ENCODE assay signal across 24 cellular contexts in the genomic region with DNA sequence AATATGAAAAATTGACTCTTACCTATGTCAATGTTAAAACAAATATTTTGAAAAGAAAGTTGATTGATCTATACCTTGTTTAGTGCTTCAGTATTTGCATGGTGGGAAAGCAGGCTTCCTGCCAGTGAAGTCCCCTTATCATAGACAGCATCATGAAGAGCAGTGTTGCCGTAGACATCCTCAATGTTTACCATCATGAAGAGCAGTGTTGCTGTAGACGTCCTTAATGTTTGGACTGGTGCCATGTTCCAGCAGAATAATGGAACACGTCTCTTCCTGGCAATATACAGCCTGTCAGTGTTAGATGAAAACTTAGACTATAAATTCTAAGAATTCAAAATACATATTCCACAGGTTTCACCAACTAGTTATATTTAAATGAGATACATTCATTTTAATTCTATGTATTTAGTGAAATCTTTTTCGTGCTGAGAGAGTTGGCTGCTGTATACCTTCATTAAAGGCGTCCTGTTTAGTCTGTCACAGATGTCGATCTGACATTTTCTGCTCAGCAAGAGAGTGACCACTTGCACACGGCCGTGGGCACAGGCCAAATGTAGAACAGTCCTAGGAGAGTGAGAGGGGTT.
DNase-seq lines count a peak whose midpoint lies in the region; ATAC-seq lines count a peak whose summit lies in the region.
"Had no signal": no experiment of that assay in that cellular context is flagged by ENCODE, and none has a peak within 500 bp of the region (broad histone marks: within the 10 kb centered on the region; RNA-seq: fewer than 3 reads in every experiment).

No MANE protein-coding gene starts in this region.

- H4K8ac ChIP-seq in mesenchymal stem cell (ENCODE audit: low read length), result no peak overlapping the region

- H3K27ac ChIP-seq in mesenchymal stem cell (ENCODE audit: low read length, poor library complexity, severe bottlenecking), result no peak overlapping the region
- H3K27ac ChIP-seq: body of pancreas, suprapubic skin, upper lobe of right lung had no signal

- no peak overlapping the region for H2BK120ac ChIP-seq in mesenchymal stem cell (ENCODE audit: low read depth, low read length)

- no peak overlapping the region for H3K4me3 ChIP-seq in mesenchymal stem cell (ENCODE audit: insufficient read depth in 1 of 2, low read depth in 1 of 2, low read length in 2 of 2)
- H3K4me3 ChIP-seq: body of pancreas, HAP-1, smooth muscle cell, suprapubic skin, upper lobe of right lung had no signal

- no peak overlapping the region for H2BK5ac ChIP-seq in mesenchymal stem cell (ENCODE audit: low read depth, low read length, poor library complexity, severe bottlenecking)

- no peak overlapping the region for H4K91ac ChIP-seq in mesenchymal stem cell (ENCODE audit: low read length)

- ATAC-seq in GM18511 (IDR thresholded peaks at IDR 0.05; ENCODE audit: unreplicated experiment), result no peak
- ATAC-seq in GM19324 (IDR thresholded peaks at IDR 0.05; ENCODE audit: low FRiP score, unreplicated experiment), result no peak
- ATAC-seq: activated CD8-positive, alpha-beta T cell treated with anti-CD3 and anti-CD28 coated beads for 36 hours; body of pancreas; naive thymus-derived CD8-positive, alpha-beta T cell; right cardiac atrium; upper lobe of right lung had no signal

- peak; percentile 19 for DNase-seq in NCI-H2196 (lab: John Stamatoyannopoulos, UW; ENCODE audit: unreplicated experiment)
- DNase-seq in NCI-H2196 treated with DMSO at 0.1 percent for 48 hours (lab: John Stamatoyannopoulos, UW; ENCODE audit: unreplicated experiment), result no peak
- DNase-seq in NCI-H2029 (lab: John Stamatoyannopoulos, UW), result peak; percentile 86
- peak; percentile 19 for DNase-seq in NCI-H69 (lab: John Stamatoyannopoulos, UW)
- DNase-seq in KG1 (lab: John Stamatoyannopoulos, UW), result no peak
- no peak for DNase-seq in mesenchymal stem cell
- DNase-seq: activated CD4-positive, alpha-beta T cell treated with anti-CD3 and anti-CD28 coated beads for 1 hour; activated CD8-positive, alpha-beta memory T cell treated with anti-CD3 and anti-CD28 coated beads, Interleukin-2, amount 50 U/mL, for 48 hours; activated CD8-positive, alpha-beta T cell treated with anti-CD3 and anti-CD28 coated beads for 36 hours; activated naive CD4-positive, alpha-beta T cell treated with anti-CD3 and anti-CD28 coated beads for 36 hours; body of pancreas; dermis blood vessel endothelial cell; endodermal cell; islet precursor cell; naive thymus-derived CD8-positive, alpha-beta T cell; NCI-H1930; right cardiac atrium; stimulated activated naive CD4-positive, alpha-beta T cell; upper lobe of right lung had no signal

- H3K9me3 ChIP-seq in mesenchymal stem cell (ENCODE audit: control insufficient read depth, low read length), result no peaks in the 10 kb centered on the region
- H3K9me3 ChIP-seq: body of pancreas, HAP-1, suprapubic skin, upper lobe of right lung had no signal

- H3K18ac ChIP-seq in mesenchymal stem cell (ENCODE audit: low read depth in 1 of 2, low read length in 2 of 2), result no peak overlapping the region

- peaks cover 26 to 85% of the 10 kb centered on the region in 2 experiments for H3K27me3 ChIP-seq in mesenchymal stem cell (ENCODE audit: control insufficient read depth in 1 of 2, insufficient read depth in 1 of 2, low read length in 2 of 2)

- H2BK15ac ChIP-seq in mesenchymal stem cell (ENCODE audit: low read depth, poor library complexity, severe bottlenecking), result no peak overlapping the region

- H3K23ac ChIP-seq in mesenchymal stem cell (ENCODE audit: low read length in 2 of 2), result no peak overlapping the region

- H2AFZ ChIP-seq in mesenchymal stem cell (ENCODE audit: low read depth, low read length), result no peak overlapping the region

- no peaks in the 10 kb centered on the region for H3K36me3 ChIP-seq in mesenchymal stem cell (ENCODE audit: control insufficient read depth in 1 of 2, insufficient read depth in 2 of 2, low read depth in 1 of 2, low read length in 2 of 2)
- H3K36me3 ChIP-seq: HAP-1, suprapubic skin, upper lobe of right lung had no signal

- H3K4me2 ChIP-seq in mesenchymal stem cell (ENCODE audit: low read length, poor library complexity, severe bottlenecking), result no peak overlapping the region
- H3K4me2 ChIP-seq: smooth muscle cell had no signal

- H3K79me1 ChIP-seq in mesenchymal stem cell (replicated peaks; ENCODE audit: low read length, poor library complexity, severe bottlenecking), result no peaks in the 10 kb centered on the region

- WGBS in mesenchymal stem cell, result 46% methylated on average over 7 of the region's 8 CpGs

- no peak overlapping the region for H3K14ac ChIP-seq in mesenchymal stem cell (ENCODE audit: low read length in 2 of 2)

- no peak overlapping the region for H2BK12ac ChIP-seq in mesenchymal stem cell (ENCODE audit: low read length in 2 of 2)

- H3K4ac ChIP-seq in mesenchymal stem cell (ENCODE audit: low read depth in 1 of 2, low read length in 2 of 2), result no peak overlapping the region

- no peak overlapping the region for H2AK5ac ChIP-seq in mesenchymal stem cell (ENCODE audit: low read length, severe bottlenecking)

- H3K4me1 ChIP-seq in mesenchymal stem cell (ENCODE audit: control insufficient read depth, insufficient read depth, low read depth, low read length), result peaks cover 16% of the 10 kb centered on the region
- H3K4me1 ChIP-seq: HAP-1, upper lobe of right lung had no signal

- no peak overlapping the region for H3K9ac ChIP-seq in mesenchymal stem cell (ENCODE audit: low read length)

Comparison
In these comparisons a context has a peak if more than half of its experiments do, and no peak if none do; other contexts are left out.
1. DNase-seq: peak in NCI-H2196 (single experiment), NCI-H2029 (single experiment) and NCI-H69 (single experiment); none in NCI-H2196 treated with DMSO at 0.1 percent for 48 hours (single experiment), KG1 (single experiment) and mesenchymal stem cell (single experiment).